In the genomic region with DNA sequence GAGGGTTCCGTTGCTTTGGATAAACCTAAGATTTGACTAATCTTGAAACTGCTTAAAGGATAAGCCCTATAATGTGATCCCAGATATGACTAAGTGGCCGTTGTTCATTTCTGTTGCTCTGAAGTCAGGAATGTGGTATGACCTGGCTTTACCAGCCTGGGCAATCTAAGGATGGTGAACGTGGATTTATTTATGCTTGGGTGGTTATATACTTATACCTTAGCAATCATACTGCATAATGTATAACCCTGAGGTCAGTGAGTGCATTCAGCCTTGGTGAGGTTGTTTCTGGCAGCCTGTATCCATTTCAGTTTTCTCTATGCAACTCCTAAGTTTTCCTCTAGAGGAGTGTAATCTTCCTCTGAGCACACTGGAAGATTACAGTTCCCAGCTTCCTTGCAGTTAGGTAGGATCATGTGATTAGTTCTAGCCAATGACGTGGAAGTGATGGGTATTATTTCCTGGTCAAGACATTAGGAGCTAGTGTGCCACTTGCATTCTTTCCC, we compare ENCODE assay signal across 10 cellular contexts. TPM values are rescaled to one million over a fixed set of nuclear protein-coding genes. Genes with fewer than 3 reads are reported as not detected.
DNase-seq lines count a peak whose midpoint lies in the region; ATAC-seq and TF ChIP-seq lines count a peak whose summit lies in the region.
"Had no signal": no experiment of that assay in that cellular context is flagged by ENCODE, and none has a peak within 500 bp of the region (broad histone marks: within the 10 kb centered on the region; RNA-seq: fewer than 3 reads in every experiment).

No MANE protein-coding gene starts in this region.

- H3K9me3 ChIP-seq in Karpas-422 (ENCODE audit: low read length) (peaks cover 4% of the 10 kb centered on the region; the same call in 1 of the 2 replicates), body of pancreas (no peaks in the 10 kb centered on the region)

- H3K27me3 ChIP-seq in Karpas-422 (ENCODE audit: low read length) (no peaks in the 10 kb centered on the region), body of pancreas (no peaks in the 10 kb centered on the region)

- ATAC-seq in body of pancreas, result no peak
- ATAC-seq in GM18861 (IDR thresholded peaks at IDR 0.05; ENCODE audit: unreplicated experiment), result no peak
- ATAC-seq: naive thymus-derived CD8-positive, alpha-beta T cell had no signal

- H3K4me3 ChIP-seq in Karpas-422 (ENCODE audit: low read length) (no peak overlapping the region), body of pancreas (no peak overlapping the region), lower leg skin (ENCODE audit: low read depth, poor library complexity, severe bottlenecking) (no peak overlapping the region)

- H3K79me2 ChIP-seq in Karpas-422 (ENCODE audit: low read length), result peaks cover 99% of the 10 kb centered on the region

- WGBS in body of pancreas, 2 donors, result 66 to 71% methylated on average over 4 of the region's 4 CpGs
- 58 to 64% methylated on average over 4 of the region's 4 CpGs for WGBS in lower leg skin, 2 donors

- H3K36me3 ChIP-seq in Karpas-422 (ENCODE audit: insufficient read depth, low read length) (peaks cover 3% of the 10 kb centered on the region; the same call in 1 of the 2 replicates), body of pancreas (replicated peaks in 1 of 2; ENCODE audit: insufficient read depth in 1 of 2, low read depth in 2 of 2) (no peaks in the 10 kb centered on the region)

- intact Hi-C loops in body of pancreas (cut with DNase I) (no loop called here), lower leg skin (cut with DNase I; ENCODE audit: low total_unique reads) (no loop called here)

- peaks cover 67% of the 10 kb centered on the region for H3K4me1 ChIP-seq in Karpas-422 (ENCODE audit: low read length)
- peaks cover 26% of the 10 kb centered on the region for H3K4me1 ChIP-seq in body of pancreas

- peak in 1 of 7 experiments; percentile 9 for TF ChIP-seq CTCF in body of pancreas (IDR thresholded peaks at IDR 0.05)
- TF ChIP-seq CTCF in lower leg skin (IDR thresholded peaks at IDR 0.05), result no peak

- H4K20me1 ChIP-seq in Karpas-422 (ENCODE audit: insufficient read depth, low read depth, low read length), result no peaks in the 10 kb centered on the region

- no peak overlapping the region for H2AFZ ChIP-seq in Karpas-422 (ENCODE audit: low read length)

- peak overlapping the region; percentile 65 for H3K27ac ChIP-seq in Karpas-422 (ENCODE audit: low read length)
- H3K27ac ChIP-seq in body of pancreas, result peak overlapping the region in 3 of 4 donors; percentile 40 to 73 (median 60)

- H3K9ac ChIP-seq in Karpas-422 (ENCODE audit: low read length), result no peak overlapping the region

- no peaks in the 10 kb centered on the region for H3K9me2 ChIP-seq in Karpas-422 (replicated peaks; ENCODE audit: insufficient read depth, low read length)

- TF ChIP-seq POLR2A in body of pancreas (IDR thresholded peaks at IDR 0.05), result no peak
- TF ChIP-seq POLR2A in lower leg skin (IDR thresholded peaks at IDR 0.05), result no peak

- DNase-seq in EH (ENCODE audit: low read depth) (peak; percentile 65), Karpas-422 (no peak), body of pancreas (no peak), myocyte (ENCODE audit: low read depth) (peak; percentile 58), lower leg skin (ENCODE audit: low spot score in 2 of 2) (no peak), DMS79 treated with DMSO at 0.1 percent for 48 hours (lab: John Stamatoyannopoulos, UW) (no peak), NCI-H2081 (lab: John Stamatoyannopoulos, UW) (no peak)
- DNase-seq: activated CD8-positive, alpha-beta memory T cell treated with anti-CD3 and anti-CD28 coated beads, Interleukin-2, amount 50 U/mL, for 48 hours; naive thymus-derived CD8-positive, alpha-beta T cell had no signal

- H3K4me2 ChIP-seq in Karpas-422 (ENCODE audit: low read depth, low read length, poor library complexity, severe bottlenecking), result no peak overlapping the region

RNA-seq across cellular contexts. Expression of a gene that starts 41.9 kb away (rescaled TPM):
- total RNA-seq in Karpas-422 (2014; rRNA removed; shearing (Covaris generic); ENCODE audit: low replicate concordance), result 101 and 125 TPM in 2 replicates
- total RNA-seq in body of pancreas (10 to 100 TPM; 47.5 to 50.4 TPM), myocyte (121 and 137 TPM in 2 replicates), lower leg skin (10 to 100 TPM; 61.2 to 88.2 (median 64.1) TPM)
- polyA plus RNA-seq in myocyte (2012), result 140 TPM

RNA-seq across cellular contexts. Expression of a gene that starts 42.1 kb away (rescaled TPM):
- total RNA-seq in Karpas-422 (2014; rRNA removed; shearing (Covaris generic); ENCODE audit: low replicate concordance), result 19.1 and 25.1 TPM in 2 replicates
- total RNA-seq in body of pancreas (1 to 10 TPM; 2.9 to 4.3 TPM), myocyte (8.9 TPM in 2 replicates), lower leg skin (1 to 10 TPM; 1.2 to 6.1 (median 2.3) TPM)
- 6.9 TPM for polyA plus RNA-seq in myocyte (2012)

Comparison
In these comparisons a context has a peak if more than half of its experiments do, and no peak if none do; other contexts are left out.
1. DNase-seq: peak in EH (single experiment) and myocyte (single experiment); none in Karpas-422 (single experiment), body of pancreas (0 of 4), lower leg skin (0 of 2), DMS79 treated with DMSO at 0.1 percent for 48 hours (single experiment) and NCI-H2081 (0 of 2).